ENCODE assay signal across 1 cellular context in the genomic region with DNA sequence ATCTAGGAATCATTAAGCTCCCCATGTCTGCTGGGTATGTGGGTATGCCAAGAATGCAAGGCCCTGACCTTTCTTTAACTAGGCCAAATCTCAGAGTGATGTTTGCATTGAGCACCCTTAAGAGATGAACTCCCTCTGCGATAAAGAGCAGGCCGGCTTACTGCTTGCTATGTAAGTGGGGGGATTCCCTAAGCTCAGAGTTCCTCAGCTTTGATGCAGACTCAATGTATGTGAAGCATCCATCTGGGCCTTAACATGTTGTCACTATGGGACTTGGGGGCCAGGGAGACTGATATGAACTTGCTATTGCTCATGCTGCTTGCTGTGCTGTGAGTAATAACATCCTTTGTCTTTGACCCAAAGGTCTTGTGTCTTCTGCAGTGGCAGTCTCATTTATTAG.
TF ChIP-seq lines count a peak whose summit lies in the region.

No MANE protein-coding gene starts in this region.

TF ChIP-seq in endothelial cell of umbilical vein, 7 proteins besides CTCF, POLR2A, EP300 and RAD21 (continued from another document):
- peak; percentile 35 for TF ChIP-seq JUN (IDR thresholded peaks at IDR 0.05; ENCODE audit: borderline replicate concordance, insufficient read depth, insufficient read length, low read depth)
TF ChIP-seq in endothelial cell of umbilical vein: peak in this region for 4.
